ENCODE assay signal across 18 cellular contexts in the genomic region with DNA sequence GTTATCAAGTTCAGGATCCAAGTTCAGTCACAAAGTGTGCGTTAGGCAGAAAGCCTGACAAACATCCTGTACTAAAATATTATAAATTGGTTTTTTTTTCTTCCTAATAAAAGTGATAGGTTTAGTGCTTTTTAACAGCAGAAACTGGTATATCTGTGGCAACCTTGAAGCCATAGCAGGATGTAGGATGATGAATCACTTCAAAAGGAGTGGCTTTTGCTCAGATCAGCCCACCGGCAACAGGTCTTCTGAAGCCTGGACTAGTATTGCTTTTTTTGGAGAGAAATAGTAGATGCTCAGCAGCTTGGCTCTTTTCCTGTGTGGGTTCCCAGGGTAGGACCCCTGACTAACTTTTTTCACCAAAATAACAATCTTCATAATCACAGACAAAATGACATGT.
DNase-seq lines count a peak whose midpoint lies in the region; TF ChIP-seq lines count a peak whose summit lies in the region.
"Had no signal": no experiment of that assay in that cellular context is flagged by ENCODE, and none has a peak within 500 bp of the region (broad histone marks: within the 10 kb centered on the region; RNA-seq: fewer than 3 reads in every experiment).

No MANE protein-coding gene starts in this region.

- peak overlapping the region; percentile 6 for H3K4me2 ChIP-seq in smooth muscle cell
- H3K4me2 ChIP-seq: GM23338, SK-N-SH had no signal

- no peak overlapping the region for H3K9ac ChIP-seq in smooth muscle cell (ENCODE audit: low read depth)
- H3K9ac ChIP-seq: SK-N-SH had no signal

- TF ChIP-seq CTCF in smooth muscle cell (IDR thresholded peaks at IDR 0.05; ENCODE audit: borderline replicate concordance, insufficient read depth, poor library complexity, severe bottlenecking): no peak

- DNase-seq in HPDE6-E6E7 (ENCODE audit: extremely low spot score) (peak; percentile 25), RPMI7951 (ENCODE audit: low read depth) (peak; percentile 28), epithelial cell of prostate (ENCODE audit: low read depth, low spot score) (no peak), smooth muscle cell (lab: John Stamatoyannopoulos, UW; ENCODE audit: unreplicated experiment) (no peak), NCI-H1105 (lab: John Stamatoyannopoulos, UW) (no peak), NCI-H748 (lab: John Stamatoyannopoulos, UW; ENCODE audit: unreplicated experiment) (no peak)
- DNase-seq in stimulated activated CD4-positive, alpha-beta T cell treated with anti-CD3 and anti-CD28 coated beads, Interleukin-2, amount 100 ng/mL, for 48 hours: no peak
- DNase-seq: CD4-positive, alpha-beta T cell; KG1; NCI-H1092; NCI-H2081 treated with DMSO at 0.1 percent for 48 hours; NCI-H345; NCI-H526; SHP77; SK-N-SH; T-cell had no signal

- H3F3A ChIP-seq in smooth muscle cell (ENCODE audit: low read depth): peaks cover 4% of the 10 kb centered on the region

- no peaks in the 10 kb centered on the region for H3K9me3 ChIP-seq in smooth muscle cell (replicated peaks; ENCODE audit: low read depth)
- H3K9me3 ChIP-seq: MG63, SK-N-SH had no signal

- H3K79me2 ChIP-seq in smooth muscle cell (ENCODE audit: low read depth): no peaks in the 10 kb centered on the region

- no peaks in the 10 kb centered on the region for H3K27me3 ChIP-seq in smooth muscle cell (ENCODE audit: low read depth)
- H3K27me3 ChIP-seq: MG63 had no signal

- no peak overlapping the region for H3K4me3 ChIP-seq in smooth muscle cell
- H3K4me3 ChIP-seq: GM23338, MG63 had no signal

- H3K27ac ChIP-seq in epithelial cell of prostate (peak overlapping the region; percentile 82), smooth muscle cell (ENCODE audit: low read depth) (peak overlapping the region; percentile 63)

- H3K4me1 ChIP-seq in smooth muscle cell (ENCODE audit: low read depth): no peaks in the 10 kb centered on the region

- H4K20me1 ChIP-seq in smooth muscle cell (ENCODE audit: low read depth): no peaks in the 10 kb centered on the region

- H2AFZ ChIP-seq in smooth muscle cell (ENCODE audit: low read depth): no peak overlapping the region
- H2AFZ ChIP-seq: GM23338 had no signal

- WGBS in smooth muscle cell (ENCODE audit: low lambda C conversion rate): 70% methylated on average over 2 of the region's 2 CpGs

- no peaks in the 10 kb centered on the region for H3K36me3 ChIP-seq in smooth muscle cell (ENCODE audit: low read depth)
- H3K36me3 ChIP-seq: MG63 had no signal

Comparison
In these comparisons a context has a peak if more than half of its experiments do, and no peak if none do; other contexts are left out.
1. DNase-seq: peak in HPDE6-E6E7 (single experiment) and RPMI7951 (single experiment); none in epithelial cell of prostate (single experiment), smooth muscle cell (single experiment), NCI-H1105 (single experiment), NCI-H748 (single experiment) and stimulated activated CD4-positive, alpha-beta T cell treated with anti-CD3 and anti-CD28 coated beads, Interleukin-2, amount 100 ng/mL, for 48 hours (0 of 2).